ENCODE assay signal across 2 cellular contexts in genomic region chr13:99978781-99979452, GRCh38.
TF ChIP-seq lines count a peak whose summit lies in the region.

No MANE protein-coding gene starts in this region.

TF ChIP-seq in IMR-90, 13 proteins besides CTCF, POLR2A, EP300 and RAD21:
- TF ChIP-seq MAZ (IDR thresholded peaks at IDR 0.05; ENCODE audit: borderline replicate concordance, low read depth, low read length), result no peak

TF ChIP-seq in neural cell, 6 proteins besides CTCF, POLR2A, EP300 and RAD21:
- no peak for TF ChIP-seq POLR2AphosphoS5 (IDR thresholded peaks at IDR 0.05)
- TF ChIP-seq TAF1 (IDR thresholded peaks at IDR 0.05; ENCODE audit: low read depth), result no peak
- TF ChIP-seq MXI1 (conservative IDR thresholded peaks at IDR 0.05; ENCODE audit: poor library complexity, severe bottlenecking), result no peak
- TF ChIP-seq EZH2 (IDR thresholded peaks at IDR 0.05; ENCODE audit: borderline replicate concordance, insufficient read depth, low read length, poor library complexity, severe bottlenecking), result no peak
- no peak for TF ChIP-seq SMC3 (conservative IDR thresholded peaks at IDR 0.05; ENCODE audit: poor library complexity)
- TF ChIP-seq REST (IDR thresholded peaks at IDR 0.05; ENCODE audit: borderline replicate concordance), result no peak
